5 cellular contexts compared by ENCODE assay signal in genomic region chr6:32007086-32007485, GRCh38. TPM values are rescaled to one million over a fixed set of nuclear protein-coding genes. Genes with fewer than 3 reads are reported as not detected.
"Had no signal": no experiment of that assay in that cellular context is flagged by ENCODE, and none has a peak within 500 bp of the region (broad histone marks: within the 10 kb centered on the region; RNA-seq: fewer than 3 reads in every experiment).

No MANE protein-coding gene starts in this region.

RNA-seq across cellular contexts. Expression of gene C4B, which starts 7.5 kb away (rescaled TPM):
- polyA plus RNA-seq: IgD-negative memory B cell had no signal

RNA-seq across cellular contexts. Expression of gene CYP21A2, which starts 31.1 kb away (rescaled TPM):
- total RNA-seq: bronchial epithelial cell, LHCN-M2, M059J, NCI-H460 had no signal
- polyA plus RNA-seq: IgD-negative memory B cell had no signal
